In the genomic region with DNA sequence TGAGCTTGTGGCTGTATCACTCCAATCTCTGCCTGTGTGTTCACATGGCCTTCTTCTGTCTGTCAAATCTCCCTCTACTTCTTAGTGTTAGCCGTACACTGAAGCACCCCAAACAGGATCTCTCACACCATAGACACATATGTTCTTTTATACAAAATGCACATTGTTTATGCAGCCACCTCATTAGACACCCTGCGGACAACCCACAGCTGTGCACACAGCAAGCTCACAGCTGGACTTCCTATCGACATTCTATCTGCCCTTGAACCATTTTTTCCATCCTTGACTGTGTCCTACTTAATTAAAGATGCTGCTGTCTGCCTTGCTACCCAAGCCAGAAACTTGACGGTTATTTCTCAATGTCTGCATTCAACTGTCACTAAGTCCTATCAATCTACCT, we compare ENCODE assay signal across 19 cellular contexts. TPM values are rescaled to one million over a fixed set of nuclear protein-coding genes. Genes with fewer than 3 reads are reported as not detected.
DNase-seq lines count a peak whose midpoint lies in the region; ATAC-seq and TF ChIP-seq lines count a peak whose summit lies in the region.
"Had no signal": no experiment of that assay in that cellular context is flagged by ENCODE, and none has a peak within 500 bp of the region (broad histone marks: within the 10 kb centered on the region; RNA-seq: fewer than 3 reads in every experiment).

No MANE protein-coding gene starts in this region.

- peaks cover 7% of the 10 kb centered on the region for H3K9me3 Mint-ChIP-seq in activated CD4-positive, alpha-beta T cell treated with anti-CD3 and anti-CD28 coated beads, Interleukin-2, amount 10 ng/mL, durations not matched to agents 24 days and 14 days
- peaks cover 3% of the 10 kb centered on the region for H3K9me3 Mint-ChIP-seq in progenitor cell of endocrine pancreas (ENCODE audit: low read depth)
- H3K9me3 Mint-ChIP-seq: CD8-positive, alpha-beta memory T cell had no signal

- H3K27me3 Mint-ChIP-seq in activated CD4-positive, alpha-beta T cell treated with anti-CD3 and anti-CD28 coated beads, Interleukin-2, amount 10 ng/mL, durations not matched to agents 24 days and 14 days, result peaks cover 20% of the 10 kb centered on the region
- H3K27me3 Mint-ChIP-seq in progenitor cell of endocrine pancreas, result peaks cover 14% of the 10 kb centered on the region

- no peak overlapping the region for H3K4me3 ChIP-seq in ovary
- H3K4me3 ChIP-seq: left ventricle myocardium inferior had no signal

- no peak for DNase-seq in activated CD4-positive, alpha-beta T cell treated with anti-CD3 and anti-CD28 coated beads, Interleukin-2, amount 10 ng/mL, durations not matched to agents 24 days and 14 days
- no peak for DNase-seq in activated CD4-positive, alpha-beta T cell treated with anti-CD3 and anti-CD28 coated beads for 48 hours
- peak; percentile 58 for DNase-seq in NCI-H2081 treated with DMSO at 0.1 percent for 48 hours (lab: John Stamatoyannopoulos, UW)
- DNase-seq in SHP77 treated with DMSO at 0.1 percent for 48 hours (lab: John Stamatoyannopoulos, UW), result peak; percentile 5
- DNase-seq in progenitor cell of endocrine pancreas (ENCODE audit: low spot score, unreplicated experiment), result no peak
- no peak for DNase-seq in ovary
- DNase-seq in SIG-M5 (lab: John Stamatoyannopoulos, UW), result no peak
- DNase-seq: CD8-positive, alpha-beta memory T cell; cortex of kidney; foreskin melanocyte; HCEC 1CT; Kasumi-1; left ventricle myocardium inferior; NCI-H1436 treated with DMSO at 0.1 percent for 48 hours; posterior cingulate gyrus; small intestine; T1000 had no signal

- no peaks in the 10 kb centered on the region for H3K36me3 ChIP-seq in ovary
- H3K36me3 ChIP-seq: left ventricle myocardium inferior had no signal

- H3K4me3 Mint-ChIP-seq in activated CD4-positive, alpha-beta T cell treated with anti-CD3 and anti-CD28 coated beads, Interleukin-2, amount 10 ng/mL, durations not matched to agents 24 days and 14 days, result peak overlapping the region; percentile 1
- peak overlapping the region; percentile 37 for H3K4me3 Mint-ChIP-seq in progenitor cell of endocrine pancreas (ENCODE audit: low read depth)

- intact Hi-C loops in activated CD4-positive, alpha-beta T cell treated with anti-CD3 and anti-CD28 coated beads, Interleukin-2, amount 10 ng/mL, durations not matched to agents 24 days and 14 days (cut with micrococcal nuclease), result loop anchor here (5.0 kb wide), 1 partner anchor 94 kb away; no protein-coding TSS in a partner anchor
- intact Hi-C loops in ovary (cut with DNase I), result loop anchor here in 1 of 4 donors (5.0 kb wide), 1 partner anchor 51 kb away; no protein-coding TSS in a partner anchor

- no peaks in the 10 kb centered on the region for H3K27me3 ChIP-seq in ovary

- no peak for TF ChIP-seq EP300 in ovary (IDR thresholded peaks at IDR 0.05)

- no peak for TF ChIP-seq CTCF in progenitor cell of endocrine pancreas (IDR thresholded peaks at IDR 0.05; ENCODE audit: unreplicated experiment)
- TF ChIP-seq CTCF in ovary (IDR thresholded peaks at IDR 0.05), result no peak

- peaks cover 14% of the 10 kb centered on the region for H3K4me1 Mint-ChIP-seq in activated CD4-positive, alpha-beta T cell treated with anti-CD3 and anti-CD28 coated beads, Interleukin-2, amount 10 ng/mL, durations not matched to agents 24 days and 14 days
- H3K4me1 Mint-ChIP-seq in progenitor cell of endocrine pancreas (ENCODE audit: low read depth), result peaks cover 9% of the 10 kb centered on the region

- no peak for TF ChIP-seq POLR2A in ovary (IDR thresholded peaks at IDR 0.05)

- WGBS in ovary, 3 donors, result 73 to 82% (median 82%) methylated on average over 4 of the region's 4 CpGs

- peaks cover 2% of the 10 kb centered on the region for H3K4me1 ChIP-seq in ovary (ENCODE audit: insufficient read depth)

- H3K9me3 ChIP-seq in ovary, result no peaks in the 10 kb centered on the region
- H3K9me3 ChIP-seq: left ventricle myocardium inferior had no signal

- H3K27ac ChIP-seq in ovary, result no peak overlapping the region
- H3K27ac ChIP-seq: left ventricle myocardium inferior had no signal

- H3K27ac Mint-ChIP-seq in activated CD4-positive, alpha-beta T cell treated with anti-CD3 and anti-CD28 coated beads, Interleukin-2, amount 10 ng/mL, durations not matched to agents 24 days and 14 days, result no peak overlapping the region
- no peak overlapping the region for H3K27ac Mint-ChIP-seq in progenitor cell of endocrine pancreas

- H3K36me3 Mint-ChIP-seq in activated CD4-positive, alpha-beta T cell treated with anti-CD3 and anti-CD28 coated beads, Interleukin-2, amount 10 ng/mL, durations not matched to agents 24 days and 14 days (ENCODE audit: low read depth), result peaks cover 7% of the 10 kb centered on the region
- H3K36me3 Mint-ChIP-seq in progenitor cell of endocrine pancreas (ENCODE audit: insufficient read depth), result no peaks in the 10 kb centered on the region

- ATAC-seq in HG02852 (IDR thresholded peaks at IDR 0.05; ENCODE audit: unreplicated experiment), result no peak

RNA-seq across cellular contexts. Expression of a gene that starts 3.2 kb away (rescaled TPM):
- 35.3 and 38.1 TPM in 2 replicates for total RNA-seq in activated CD4-positive, alpha-beta T cell treated with anti-CD3 and anti-CD28 coated beads, Interleukin-2, amount 10 ng/mL, durations not matched to agents 24 days and 14 days
- total RNA-seq in progenitor cell of endocrine pancreas (15.7 and 18.6 TPM in 2 replicates), ovary (10 to 100 TPM; 18.7 to 41.4 (median 23.4) TPM)
- polyA plus RNA-seq in ovary, result 1 to 10 TPM; 4.1 to 6.2 TPM

RNA-seq across cellular contexts. Expression of a gene that starts 57.8 kb away (rescaled TPM):
- total RNA-seq in activated CD4-positive, alpha-beta T cell treated with anti-CD3 and anti-CD28 coated beads, Interleukin-2, amount 10 ng/mL, durations not matched to agents 24 days and 14 days, result not detected in 2 replicates
- total RNA-seq in progenitor cell of endocrine pancreas (0.19 TPM in 1 of 2 replicates, not detected in the other), ovary (1 to 10 TPM in 1 of 7 donors, under 1 TPM in 2, not detected in 4; 0.22 to 2.2 (median 0.26) TPM)
- under 1 TPM in 1 of 2 donors, not detected in 1; 0.01 TPM for polyA plus RNA-seq in ovary
- total RNA-seq: G401 had no signal
- polyA plus RNA-seq: CD8-positive, alpha-beta memory T cell had no signal

RNA-seq across cellular contexts. Expression of a gene that starts 59.5 kb away (rescaled TPM):
- total RNA-seq in activated CD4-positive, alpha-beta T cell treated with anti-CD3 and anti-CD28 coated beads, Interleukin-2, amount 10 ng/mL, durations not matched to agents 24 days and 14 days, result 9.3 and 10.6 TPM in 2 replicates
- total RNA-seq in progenitor cell of endocrine pancreas, result 24.8 and 26.3 TPM in 2 replicates
- total RNA-seq in ovary, result 10 to 100 TPM; 24.2 to 58.6 (median 37.4) TPM
- polyA plus RNA-seq in ovary, result 10 to 100 TPM; 18.9 to 61.5 TPM

Comparison
In these comparisons a context has a peak if more than half of its experiments do, and no peak if none do; other contexts are left out.
1. DNase-seq: peak in NCI-H2081 treated with DMSO at 0.1 percent for 48 hours (single experiment) and SHP77 treated with DMSO at 0.1 percent for 48 hours (single experiment); none in activated CD4-positive, alpha-beta T cell treated with anti-CD3 and anti-CD28 coated beads, Interleukin-2, amount 10 ng/mL, durations not matched to agents 24 days and 14 days (single experiment), activated CD4-positive, alpha-beta T cell treated with anti-CD3 and anti-CD28 coated beads for 48 hours (single experiment), progenitor cell of endocrine pancreas (single experiment), ovary (0 of 5) and SIG-M5 (single experiment).